Comparison of ENCODE assay signal across 7 cellular contexts in the genomic region with DNA sequence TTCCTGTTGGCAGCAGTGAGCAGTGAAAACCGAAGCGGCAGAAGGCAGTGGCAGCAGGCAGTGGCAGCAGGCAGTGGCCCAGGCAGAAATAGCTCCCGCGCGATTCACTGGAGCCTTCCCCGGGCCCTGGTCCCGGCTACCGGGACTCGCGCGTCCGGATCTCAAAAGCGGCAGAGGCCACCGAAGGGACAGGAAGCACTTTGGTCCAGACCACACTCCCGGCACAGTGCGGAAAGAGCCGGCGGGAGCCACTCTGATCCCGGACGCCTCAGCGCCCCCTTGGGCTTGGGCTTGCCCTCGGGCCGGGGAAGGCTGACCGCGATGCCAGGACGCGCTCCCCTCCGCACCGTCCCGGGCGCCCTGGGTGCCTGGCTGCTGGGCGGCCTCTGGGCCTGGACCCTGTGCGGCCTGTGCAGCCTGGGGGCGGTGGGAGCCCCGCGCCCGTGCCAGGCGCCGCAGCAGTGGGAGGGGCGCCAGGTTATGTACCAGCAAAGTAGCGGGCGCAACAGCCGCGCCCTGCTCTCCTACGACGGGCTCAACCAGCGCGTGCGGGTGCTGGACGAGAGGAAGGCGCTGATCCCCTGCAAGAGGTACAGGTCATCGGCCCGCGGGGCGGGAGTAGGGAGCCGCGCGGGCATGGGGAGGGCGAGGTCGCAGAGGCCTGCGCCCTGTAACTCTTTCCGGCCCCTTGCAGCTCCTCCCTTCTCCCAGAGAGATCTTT. TPM values are rescaled to one million over a fixed set of nuclear protein-coding genes. Genes with fewer than 3 reads are reported as not detected.
DNase-seq lines count a peak whose midpoint lies in the region; ATAC-seq and TF ChIP-seq lines count a peak whose summit lies in the region.

EPDR1 (plus strand) TSS at position 22 of the 721 bp plus-strand sequence; CDS start at position 322, 300 bp downstream.

- peaks cover 2% of the 10 kb centered on the region for H3K9me3 Mint-ChIP-seq in memory B cell

- peak; percentile 59 for ATAC-seq in GM21447 (IDR thresholded peaks at IDR 0.05; ENCODE audit: unreplicated experiment)
- peak; percentile 78 for ATAC-seq in memory B cell (ENCODE audit: low read depth)

- H3K4me3 ChIP-seq in effector memory CD4-positive, alpha-beta T cell (ENCODE audit: insufficient read depth, low read depth, low read length, poor library complexity, severe bottlenecking), result peak within 1 kb of the TSS; percentile 27

- H3K27ac Mint-ChIP-seq in memory B cell, result no peak within 1 kb of the TSS

- peak; percentile 58 for DNase-seq in GDM1 (lab: John Stamatoyannopoulos, UW)
- DNase-seq in KBM-7, result peak; percentile 82
- peak; percentile 34 for DNase-seq in SKM-1 (lab: John Stamatoyannopoulos, UW; ENCODE audit: unreplicated experiment)
- DNase-seq in effector memory CD4-positive, alpha-beta T cell, result no peak
- peak; percentile 14 to 24 for DNase-seq in memory B cell (ENCODE audit: low spot score in 2 of 2)

- TF ChIP-seq CTCF in subcutaneous adipose tissue (IDR thresholded peaks at IDR 0.05; ENCODE audit: low read depth), result no peak

- no peaks in the 10 kb centered on the region for H3K36me3 Mint-ChIP-seq in memory B cell

- no peak within 1 kb of the TSS for H3K27ac ChIP-seq in effector memory CD4-positive, alpha-beta T cell (ENCODE audit: insufficient read depth, low read length, poor library complexity, severe bottlenecking)

- H3K4me1 Mint-ChIP-seq in memory B cell, result peaks cover 12% of the 10 kb centered on the region

- peaks cover 12% of the 10 kb centered on the region for H3K27me3 ChIP-seq in effector memory CD4-positive, alpha-beta T cell (replicated peaks; ENCODE audit: control insufficient read depth, insufficient read depth, low read length, poor library complexity, severe bottlenecking)

- no peaks in the 10 kb centered on the region for H3K36me3 ChIP-seq in effector memory CD4-positive, alpha-beta T cell (ENCODE audit: control insufficient read depth, insufficient read depth, low read length)

- peaks cover 4% of the 10 kb centered on the region for H3K4me1 ChIP-seq in effector memory CD4-positive, alpha-beta T cell (ENCODE audit: control insufficient read depth, insufficient read depth, low read length, poor library complexity, severe bottlenecking)

- peak within 1 kb of the TSS; percentile 80 for H3K4me3 Mint-ChIP-seq in memory B cell

- in situ Hi-C loops in KBM-7 (cut with MboI; ENCODE audit: low pct_unique_long_range_greater_than_20kb, low sequenced_read_pairs), result loop anchor here (25.0 kb wide), 2 partner anchors 292 to 417 kb away; no protein-coding TSS in a partner anchor

- H3K27me3 Mint-ChIP-seq in memory B cell, result peaks cover 31% of the 10 kb centered on the region

- H3K9me3 ChIP-seq in effector memory CD4-positive, alpha-beta T cell (ENCODE audit: control insufficient read depth, low read length), result no peaks in the 10 kb centered on the region

RNA-seq across cellular contexts. Expression of gene EPDR1, which starts in this region (rescaled TPM):
- total RNA-seq in subcutaneous adipose tissue, result 10 to 100 TPM; 14.5 to 53.5 (median 34.9) TPM

Comparison
In these comparisons a context has a peak if more than half of its experiments do, and no peak if none do; other contexts are left out.
1. DNase-seq: peak in GDM1 (single experiment), KBM-7 (single experiment), SKM-1 (single experiment) and memory B cell (2 of 2); none in effector memory CD4-positive, alpha-beta T cell (0 of 3).